Comparison of ENCODE assay signal across 2 cellular contexts in the genomic region with DNA sequence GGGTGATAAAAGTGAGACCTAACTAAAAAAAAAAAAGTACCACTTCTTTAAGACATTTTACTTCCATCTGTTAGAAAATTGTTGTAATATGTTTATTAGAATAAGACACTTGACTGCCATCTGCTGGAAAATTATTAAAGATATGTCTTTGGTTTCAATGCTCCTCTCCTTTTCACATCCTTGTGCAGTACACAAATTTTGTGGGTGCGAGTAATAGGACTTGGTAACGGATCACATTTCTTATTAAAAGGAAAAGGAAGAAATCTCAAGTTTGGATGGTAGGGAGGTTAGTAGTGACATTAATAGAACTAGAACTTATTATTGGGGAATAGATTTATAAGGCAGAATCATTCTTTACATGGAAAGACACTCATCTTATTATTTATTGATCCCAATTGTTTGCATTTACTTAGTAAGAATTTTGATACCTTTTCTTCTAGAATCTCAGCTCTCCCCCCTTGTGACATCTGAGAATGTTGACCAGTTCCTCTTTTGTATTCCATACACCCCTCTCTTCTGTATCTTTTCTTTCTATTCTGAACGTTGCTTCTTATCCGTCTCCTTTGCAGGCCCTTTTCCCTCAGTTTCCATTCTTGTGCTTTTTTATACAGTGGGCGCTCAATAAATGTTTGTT.
A peak's percentile ranks its signal among the peaks of the same experiment; 100 is the strongest.
TF ChIP-seq lines count a peak whose summit lies in the region.

No MANE protein-coding gene starts in this region.

TF ChIP-seq in IMR-90, 13 proteins besides CTCF, POLR2A, EP300 and RAD21:
- peak; percentile 42 for TF ChIP-seq SMC3 (IDR thresholded peaks at IDR 0.05; ENCODE audit: low read depth, low read length)
- TF ChIP-seq RFX5 (IDR thresholded peaks at IDR 0.05; ENCODE audit: low read depth, low read length), result no peak

TF ChIP-seq in endothelial cell of umbilical vein, 7 proteins besides CTCF, POLR2A, EP300 and RAD21:
- TF ChIP-seq, protein P1, sequence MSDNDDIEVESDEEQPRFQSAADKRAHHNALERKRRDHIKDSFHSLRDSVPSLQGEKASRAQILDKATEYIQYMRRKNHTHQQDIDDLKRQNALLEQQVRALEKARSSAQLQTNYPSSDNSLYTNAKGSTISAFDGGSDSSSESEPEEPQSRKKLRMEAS (IDR thresholded peaks at IDR 0.05; ENCODE audit: insufficient read depth, insufficient read length), result no peak
- TF ChIP-seq MYC (IDR thresholded peaks at IDR 0.05; ENCODE audit: low read depth, low read length) (no peak), POLR2AphosphoS5 (IDR thresholded peaks at IDR 0.05; ENCODE audit: insufficient read depth, low read depth, low read length) (no peak), JUN (IDR thresholded peaks at IDR 0.05; ENCODE audit: borderline replicate concordance, insufficient read depth, insufficient read length, low read depth) (no peak), GATA2 (IDR thresholded peaks at IDR 0.05; ENCODE audit: insufficient read depth, insufficient read length, low read depth, low read length) (no peak), FOS (IDR thresholded peaks at IDR 0.05; ENCODE audit: borderline replicate concordance, insufficient read depth, low read length) (no peak), EZH2 (IDR thresholded peaks at IDR 0.05; ENCODE audit: borderline replicate concordance, low read depth, low read length, severe bottlenecking) (no peak)
TF ChIP-seq in endothelial cell of umbilical vein: peak in this region for 0.
